In genomic region chr13:30020726-30021312, GRCh38 we compare ENCODE assay signal across 17 cellular contexts.
A peak's percentile ranks its signal among the peaks of the same experiment; 100 is the strongest.
DNase-seq lines count a peak whose midpoint lies in the region; ATAC-seq, FAIRE-seq and TF ChIP-seq lines count a peak whose summit lies in the region.
"Had no signal": no experiment of that assay in that cellular context is flagged by ENCODE, and none has a peak within 500 bp of the region (broad histone marks: within the 10 kb centered on the region; RNA-seq: fewer than 3 reads in every experiment).

No MANE protein-coding gene starts in this region.

- CTCF ChIA-PET in A549 (lab: Yijun Ruan, JAX) (interaction anchor here (1.0 kb wide), 2 partner anchors 26 to 96 kb away, joined by 3 to 5 read pairs; no protein-coding TSS in a partner anchor), HepG2 (lab: Yijun Ruan, JAX; ENCODE audit: low intra/inter-chr PET ratio, low total read pairs) (no interaction called here)

- no peaks in the 10 kb centered on the region for H3K9me3 Mint-ChIP-seq in HFFc6
- H3K9me3 Mint-ChIP-seq: CD8-positive, alpha-beta memory T cell; stimulated activated memory B cell treated with anti-CD40 and anti-IgM and Interleukin-4, amounts not matched to agents 10 μg/mL and 1 μg/mL and 100 μg/mL, for 72 hours had no signal

- no peak for DNase-seq in A549 (ENCODE audit: low read depth in 1 of 2, low spot score in 1 of 2)
- peak; percentile 48 for DNase-seq in HFFc6
- DNase-seq in amniotic epithelial cell (ENCODE audit: low read depth) = peak; percentile 19
- no peak for DNase-seq in HepG2 (ENCODE audit: low spot score)
- no peak for DNase-seq in OCI-M2 (lab: John Stamatoyannopoulos, UW; ENCODE audit: unreplicated experiment)
- DNase-seq: CD8-positive, alpha-beta memory T cell; left cardiac atrium; NCI-H1694 treated with DMSO at 0.1 percent for 48 hours; pancreas had no signal

- intact Hi-C loops in HepG2 (cut with micrococcal nuclease; ENCODE audit: unreplicated experiment) = no loop called here

- H3K27me3 Mint-ChIP-seq in HFFc6 (ENCODE audit: insufficient read depth) = no peaks in the 10 kb centered on the region

- H3K9me3 ChIP-seq in A549 (no peaks in the 10 kb centered on the region), HepG2 (ENCODE audit: low read length) (no peaks in the 10 kb centered on the region)
- H3K9me3 ChIP-seq: pancreas, tibial nerve had no signal

- H4K20me1 ChIP-seq in HepG2 (ENCODE audit: insufficient read depth, low read length) = no peaks in the 10 kb centered on the region

- 35% methylated on average over 3 of the region's 4 CpGs for WGBS in A549 (ENCODE audit: missing lambda C conversion rate)
- 74% methylated on average over 3 of the region's 4 CpGs for WGBS in HepG2 (ENCODE audit: low lambda C conversion rate)

- H3K36me3 Mint-ChIP-seq in HFFc6 (ENCODE audit: low read depth) = no peaks in the 10 kb centered on the region
- H3K36me3 Mint-ChIP-seq: activated naive CD8-positive, alpha-beta T cell; CD8-positive, alpha-beta memory T cell; stimulated activated memory B cell treated with anti-CD40 and anti-IgM and Interleukin-4, amounts not matched to agents 10 μg/mL and 1 μg/mL and 100 μg/mL, for 72 hours had no signal

- TF ChIP-seq POLR2A in A549 (IDR thresholded peaks at IDR 0.05; ENCODE audit: low read length) = no peak
- TF ChIP-seq POLR2A in HepG2 (IDR thresholded peaks at IDR 0.05; ENCODE audit: insufficient read depth in 1 of 2, low read depth in 2 of 2, low read length in 2 of 2) = no peak

- FAIRE-seq in A549 (lab: Jason Lieb, UNC) (no peak), HepG2 (lab: Jason Lieb, UNC) (no peak)
- FAIRE-seq: pancreas had no signal

- H3K27ac Mint-ChIP-seq in HFFc6 = peak overlapping the region; percentile 87
- H3K27ac Mint-ChIP-seq: activated naive CD8-positive, alpha-beta T cell; stimulated activated memory B cell treated with anti-CD40 and anti-IgM and Interleukin-4, amounts not matched to agents 10 μg/mL and 1 μg/mL and 100 μg/mL, for 72 hours had no signal

- 0 out of 3 replicates have a peak, but pooled peaks cover 2% of the 10 kb centered on the region for H3K4me1 ChIP-seq in A549
- peaks cover 8% of the 10 kb centered on the region; the same call in 1 of the 2 replicates for H3K4me1 ChIP-seq in HepG2 (ENCODE audit: insufficient read depth, low read length)
- H3K4me1 ChIP-seq: pancreas had no signal

- TF ChIP-seq EP300 in A549 (IDR thresholded peaks at IDR 0.05) (no peak), HepG2 (IDR thresholded peaks at IDR 0.05; ENCODE audit: low read depth in 2 of 2, low read length in 2 of 2) (no peak), HepG2 (CRISPR knock-in tag; IDR thresholded peaks at IDR 0.05; ENCODE audit: borderline replicate concordance) (no peak)

- TF ChIP-seq RAD21 in A549 (conservative IDR thresholded peaks at IDR 0.05 in 1 of 2, IDR thresholded peaks at IDR 0.05 in 1 of 2) (no peak), HepG2 (CRISPR knock-in tag; IDR thresholded peaks at IDR 0.05) (no peak)

- H3K79me2 ChIP-seq in HepG2 (ENCODE audit: insufficient read depth, low read length) = no peaks in the 10 kb centered on the region

- POLR2A ChIA-PET in A549 (lab: Yijun Ruan, JAX) = no interaction called here
- POLR2A ChIA-PET in HepG2 (lab: Yijun Ruan, JAX) = no interaction called here

- ATAC-seq in A549 (no peak), HepG2 (no peak), HG02798 (IDR thresholded peaks at IDR 0.05; ENCODE audit: poor library complexity, unreplicated experiment) (no peak), HG03439 (IDR thresholded peaks at IDR 0.05; ENCODE audit: unreplicated experiment) (no peak), GM18520 (IDR thresholded peaks at IDR 0.05; ENCODE audit: unreplicated experiment) (no peak)
- ATAC-seq: stimulated activated memory B cell treated with anti-CD40 and anti-IgM and Interleukin-4, amounts not matched to agents 10 μg/mL and 1 μg/mL and 100 μg/mL, for 72 hours had no signal

- H3K27ac ChIP-seq in A549 (no peak overlapping the region), HepG2 (ENCODE audit: extremely low read length, insufficient read depth, low read length) (no peak overlapping the region)
- H3K27ac ChIP-seq: pancreas, SK-N-MC, skin epidermis, tibial nerve had no signal

- in situ Hi-C loops in HepG2 (cut with HindIII; ENCODE audit: extremely low pct_ligation_motif_present, low pct_unique_long_range_greater_than_20kb) = no loop called here

- TF ChIP-seq CTCF in A549 (IDR thresholded peaks at IDR 0.05) = no peak
- no peak for TF ChIP-seq CTCF in HFFc6 (IDR thresholded peaks at IDR 0.05)
- no peak for TF ChIP-seq CTCF in HepG2 (CRISPR knock-in tag; IDR thresholded peaks at IDR 0.05)

- BruUV-seq in HepG2 (replicated peaks; lab: Mats Ljungman, UMichigan) = no TSS peak

- peak overlapping the region; percentile 73 for H3K4me3 Mint-ChIP-seq in HFFc6
- H3K4me3 Mint-ChIP-seq: activated naive CD8-positive, alpha-beta T cell; CD8-positive, alpha-beta memory T cell; stimulated activated memory B cell treated with anti-CD40 and anti-IgM and Interleukin-4, amounts not matched to agents 10 μg/mL and 1 μg/mL and 100 μg/mL, for 72 hours had no signal

- H3K36me3 ChIP-seq in HepG2 (replicated peaks in 1 of 2; ENCODE audit: control insufficient read depth in 1 of 2, insufficient read depth in 2 of 2, low read length in 2 of 2) = no peaks in the 10 kb centered on the region
- H3K36me3 ChIP-seq: pancreas, tibial nerve had no signal

- H3K27me3 ChIP-seq in HepG2 (ENCODE audit: control insufficient read depth in 1 of 2, insufficient read depth in 2 of 2, low read length in 2 of 2) = no peaks in the 10 kb centered on the region; a peak in 1 of 5 replicates
- H3K27me3 ChIP-seq: pancreas, tibial nerve had no signal

- H3K9ac ChIP-seq in HepG2 (ENCODE audit: insufficient read depth, low read depth, low read length) = no peak overlapping the region

- no peak overlapping the region for H3K4me3 ChIP-seq in A549
- H3K4me3 ChIP-seq in HepG2 (replicated peaks in 1 of 3; ENCODE audit: insufficient read depth in 1 of 3, low read depth in 2 of 3, low read length in 3 of 3) = no peak overlapping the region
- H3K4me3 ChIP-seq: pancreas, SK-N-MC, skin epidermis, tibial nerve had no signal

- peaks cover 57% of the 10 kb centered on the region for H3K4me1 Mint-ChIP-seq in HFFc6 (ENCODE audit: low read depth)
- H3K4me1 Mint-ChIP-seq: CD8-positive, alpha-beta memory T cell; stimulated activated memory B cell treated with anti-CD40 and anti-IgM and Interleukin-4, amounts not matched to agents 10 μg/mL and 1 μg/mL and 100 μg/mL, for 72 hours had no signal

- no peak overlapping the region for H2AFZ ChIP-seq in HepG2 (ENCODE audit: low read length)

- H3K4me2 ChIP-seq in A549 (no peak overlapping the region), HepG2 (ENCODE audit: low read depth, low read length) (no peak overlapping the region)

TF ChIP-seq in A549, 52 proteins besides CTCF, POLR2A, EP300 and RAD21:
- no peak for TF ChIP-seq RFX5 (IDR thresholded peaks at IDR 0.05)
- TF ChIP-seq, protein P1, sequence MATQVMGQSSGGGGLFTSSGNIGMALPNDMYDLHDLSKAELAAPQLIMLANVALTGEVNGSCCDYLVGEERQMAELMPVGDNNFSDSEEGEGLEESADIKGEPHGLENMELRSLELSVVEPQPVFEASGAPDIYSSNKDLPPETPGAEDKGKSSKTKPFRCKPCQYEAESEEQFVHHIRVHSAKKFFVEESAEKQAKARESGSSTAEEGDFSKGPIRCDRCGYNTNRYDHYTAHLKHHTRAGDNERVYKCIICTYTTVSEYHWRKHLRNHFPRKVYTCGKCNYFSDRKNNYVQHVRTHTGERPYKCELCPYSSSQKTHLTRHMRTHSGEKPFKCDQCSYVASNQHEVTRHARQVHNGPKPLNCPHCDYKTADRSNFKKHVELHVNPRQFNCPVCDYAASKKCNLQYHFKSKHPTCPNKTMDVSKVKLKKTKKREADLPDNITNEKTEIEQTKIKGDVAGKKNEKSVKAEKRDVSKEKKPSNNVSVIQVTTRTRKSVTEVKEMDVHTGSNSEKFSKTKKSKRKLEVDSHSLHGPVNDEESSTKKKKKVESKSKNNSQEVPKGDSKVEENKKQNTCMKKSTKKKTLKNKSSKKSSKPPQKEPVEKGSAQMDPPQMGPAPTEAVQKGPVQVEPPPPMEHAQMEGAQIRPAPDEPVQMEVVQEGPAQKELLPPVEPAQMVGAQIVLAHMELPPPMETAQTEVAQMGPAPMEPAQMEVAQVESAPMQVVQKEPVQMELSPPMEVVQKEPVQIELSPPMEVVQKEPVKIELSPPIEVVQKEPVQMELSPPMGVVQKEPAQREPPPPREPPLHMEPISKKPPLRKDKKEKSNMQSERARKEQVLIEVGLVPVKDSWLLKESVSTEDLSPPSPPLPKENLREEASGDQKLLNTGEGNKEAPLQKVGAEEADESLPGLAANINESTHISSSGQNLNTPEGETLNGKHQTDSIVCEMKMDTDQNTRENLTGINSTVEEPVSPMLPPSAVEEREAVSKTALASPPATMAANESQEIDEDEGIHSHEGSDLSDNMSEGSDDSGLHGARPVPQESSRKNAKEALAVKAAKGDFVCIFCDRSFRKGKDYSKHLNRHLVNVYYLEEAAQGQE (IDR thresholded peaks at IDR 0.05) = peak; percentile 46; the same call in 1 of the 2 replicates

TF ChIP-seq in HepG2, 621 proteins besides CTCF, POLR2A, EP300 and RAD21 (continues in another document):
- TF ChIP-seq CEBPB (IDR thresholded peaks at IDR 0.05; ENCODE audit: borderline replicate concordance, low read depth, low read length) (no peak), KDM4B (CRISPR knock-in tag; IDR thresholded peaks at IDR 0.05) (no peak), ZNF274 (CRISPR knock-in tag; IDR thresholded peaks at IDR 0.05) (no peak)
- TF ChIP-seq, protein P2, sequence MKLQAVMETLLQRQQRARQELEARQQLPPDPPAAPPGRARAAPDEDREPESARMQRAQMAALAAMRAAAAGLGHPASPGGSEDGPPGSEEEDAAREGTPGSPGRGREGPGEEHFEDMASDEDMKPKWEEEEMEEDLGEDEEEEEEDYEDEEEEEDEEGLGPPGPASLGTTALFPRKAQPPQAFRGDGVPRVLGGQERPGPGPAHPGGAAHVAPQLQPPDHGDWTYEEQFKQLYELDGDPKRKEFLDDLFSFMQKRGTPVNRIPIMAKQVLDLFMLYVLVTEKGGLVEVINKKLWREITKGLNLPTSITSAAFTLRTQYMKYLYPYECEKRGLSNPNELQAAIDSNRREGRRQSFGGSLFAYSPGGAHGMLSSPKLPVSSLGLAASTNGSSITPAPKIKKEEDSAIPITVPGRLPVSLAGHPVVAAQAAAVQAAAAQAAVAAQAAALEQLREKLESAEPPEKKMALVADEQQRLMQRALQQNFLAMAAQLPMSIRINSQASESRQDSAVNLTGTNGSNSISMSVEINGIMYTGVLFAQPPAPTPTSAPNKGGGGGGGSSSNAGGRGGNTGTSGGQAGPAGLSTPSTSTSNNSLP (IDR thresholded peaks at IDR 0.05; ENCODE audit: low read depth, low read length) = no peak

Comparison
In these comparisons a context has a peak if more than half of its experiments do, and no peak if none do; other contexts are left out.
1. DNase-seq: peak in HFFc6 (single experiment) and amniotic epithelial cell (single experiment); none in A549 (0 of 2), HepG2 (single experiment) and OCI-M2 (single experiment).